2 cellular contexts compared by ENCODE assay signal in the genomic region with DNA sequence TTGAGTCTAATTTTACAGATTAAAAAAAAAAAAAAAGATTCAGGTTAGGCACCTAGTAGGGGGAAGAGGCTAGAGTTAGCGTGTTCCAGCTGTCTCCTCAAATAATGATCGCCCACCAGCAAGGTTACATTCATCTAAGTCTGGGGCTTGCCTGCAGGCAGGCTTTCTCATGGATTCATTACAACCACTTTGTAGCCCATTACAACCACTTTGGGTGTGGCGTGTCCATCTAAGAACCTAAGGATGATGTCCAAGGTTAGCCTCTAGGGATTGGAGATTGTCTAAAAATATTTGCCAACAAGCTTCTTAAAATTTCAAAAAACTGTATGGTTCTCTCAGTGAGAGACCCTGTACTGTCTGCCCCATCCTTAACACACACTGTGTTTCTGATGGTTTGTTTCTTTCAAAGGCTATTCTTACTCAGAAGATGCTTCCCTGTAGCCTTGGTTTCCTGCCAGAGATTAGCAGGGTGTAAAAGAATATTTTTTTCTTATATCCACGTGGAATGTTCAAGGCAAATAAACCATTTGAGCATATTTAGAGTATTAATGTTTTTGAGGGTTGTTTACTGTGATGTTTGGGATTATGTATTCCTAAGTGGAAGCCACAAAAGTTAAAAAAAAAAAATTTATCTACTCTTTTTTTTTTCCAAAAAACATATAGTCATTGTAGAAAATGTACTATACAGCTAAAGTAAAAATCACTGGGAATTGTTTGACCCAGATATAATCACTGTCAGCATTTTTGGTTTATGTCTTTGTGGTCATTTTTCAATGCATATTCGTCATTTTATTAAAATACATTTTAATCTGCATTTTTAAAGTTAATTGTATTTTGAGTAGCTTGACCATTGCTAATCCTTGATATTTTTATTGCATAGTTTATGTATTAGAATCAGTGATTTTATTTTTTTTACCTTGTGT.
TF ChIP-seq lines count a peak whose summit lies in the region.

No MANE protein-coding gene starts in this region.

TF ChIP-seq in IMR-90, 13 proteins besides CTCF, POLR2A, EP300 and RAD21:
- peak; percentile 93 for TF ChIP-seq MAFK (IDR thresholded peaks at IDR 0.05; ENCODE audit: low read depth, low read length)
- TF ChIP-seq, protein P1, sequence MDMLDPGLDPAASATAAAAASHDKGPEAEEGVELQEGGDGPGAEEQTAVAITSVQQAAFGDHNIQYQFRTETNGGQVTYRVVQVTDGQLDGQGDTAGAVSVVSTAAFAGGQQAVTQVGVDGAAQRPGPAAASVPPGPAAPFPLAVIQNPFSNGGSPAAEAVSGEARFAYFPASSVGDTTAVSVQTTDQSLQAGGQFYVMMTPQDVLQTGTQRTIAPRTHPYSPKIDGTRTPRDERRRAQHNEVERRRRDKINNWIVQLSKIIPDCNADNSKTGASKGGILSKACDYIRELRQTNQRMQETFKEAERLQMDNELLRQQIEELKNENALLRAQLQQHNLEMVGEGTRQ (IDR thresholded peaks at IDR 0.05; ENCODE audit: low read depth, low read length), result no peak
TF ChIP-seq in IMR-90: peak in this region for 1.

TF ChIP-seq in K562, 482 proteins besides CTCF, POLR2A, EP300 and RAD21:
- TF ChIP-seq TCF7L2 (IDR thresholded peaks at IDR 0.05; ENCODE audit: low read depth, low read length), result no peak
- peak; percentile 89 for TF ChIP-seq ZNF316 (IDR thresholded peaks at IDR 0.05)
- peak; percentile 77 for TF ChIP-seq MAFK (IDR thresholded peaks at IDR 0.05; ENCODE audit: low read length)
- peak; percentile 77 for TF ChIP-seq MAFF (IDR thresholded peaks at IDR 0.05; ENCODE audit: low read length)
- TF ChIP-seq XRCC5 (IDR thresholded peaks at IDR 0.05; ENCODE audit: low read depth, low read length), result no peak
- TF ChIP-seq CEBPB (tag; IDR thresholded peaks at IDR 0.05), result no peak
- no peak for TF ChIP-seq GATAD2B (IDR thresholded peaks at IDR 0.05; ENCODE audit: borderline replicate concordance)
- TF ChIP-seq, protein P2, sequence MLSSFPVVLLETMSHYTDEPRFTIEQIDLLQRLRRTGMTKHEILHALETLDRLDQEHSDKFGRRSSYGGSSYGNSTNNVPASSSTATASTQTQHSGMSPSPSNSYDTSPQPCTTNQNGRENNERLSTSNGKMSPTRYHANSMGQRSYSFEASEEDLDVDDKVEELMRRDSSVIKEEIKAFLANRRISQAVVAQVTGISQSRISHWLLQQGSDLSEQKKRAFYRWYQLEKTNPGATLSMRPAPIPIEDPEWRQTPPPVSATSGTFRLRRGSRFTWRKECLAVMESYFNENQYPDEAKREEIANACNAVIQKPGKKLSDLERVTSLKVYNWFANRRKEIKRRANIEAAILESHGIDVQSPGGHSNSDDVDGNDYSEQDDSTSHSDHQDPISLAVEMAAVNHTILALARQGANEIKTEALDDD (IDR thresholded peaks at IDR 0.05), result 0 out of 2 replicates have a peak, but pooled peaks have one; percentile 3
- no peak for TF ChIP-seq NR4A1 (CRISPR knock-in tag; IDR thresholded peaks at IDR 0.05)
- TF ChIP-seq NR4A1 (tag; IDR thresholded peaks at IDR 0.05), result no peak
- TF ChIP-seq, protein P3, sequence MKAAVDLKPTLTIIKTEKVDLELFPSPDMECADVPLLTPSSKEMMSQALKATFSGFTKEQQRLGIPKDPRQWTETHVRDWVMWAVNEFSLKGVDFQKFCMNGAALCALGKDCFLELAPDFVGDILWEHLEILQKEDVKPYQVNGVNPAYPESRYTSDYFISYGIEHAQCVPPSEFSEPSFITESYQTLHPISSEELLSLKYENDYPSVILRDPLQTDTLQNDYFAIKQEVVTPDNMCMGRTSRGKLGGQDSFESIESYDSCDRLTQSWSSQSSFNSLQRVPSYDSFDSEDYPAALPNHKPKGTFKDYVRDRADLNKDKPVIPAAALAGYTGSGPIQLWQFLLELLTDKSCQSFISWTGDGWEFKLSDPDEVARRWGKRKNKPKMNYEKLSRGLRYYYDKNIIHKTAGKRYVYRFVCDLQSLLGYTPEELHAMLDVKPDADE (conservative IDR thresholded peaks at IDR 0.05; ENCODE audit: control insufficient read depth, low read depth, low read length), result no peak
